8 cellular contexts compared by ENCODE assay signal in the genomic region with DNA sequence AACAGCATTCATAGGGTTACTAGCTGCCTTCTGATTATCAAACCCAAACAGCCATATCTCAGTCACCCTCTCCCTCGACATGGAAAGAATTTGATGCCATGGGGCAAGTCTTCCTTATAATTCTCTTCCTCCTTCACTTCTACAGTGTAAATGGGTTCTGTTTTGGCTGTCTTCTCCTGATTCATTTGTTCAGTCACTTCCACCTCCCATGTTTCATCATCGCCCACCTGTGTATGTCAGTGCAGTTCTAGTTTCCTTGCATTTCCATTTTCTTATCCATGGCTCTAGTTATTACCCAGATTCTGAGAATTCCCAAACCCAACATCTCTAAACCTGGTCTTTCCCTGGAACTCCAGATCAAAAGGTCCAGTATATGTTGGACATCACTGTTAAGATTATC.
"Had no signal": no experiment of that assay in that cellular context is flagged by ENCODE, and none has a peak within 500 bp of the region (broad histone marks: within the 10 kb centered on the region; RNA-seq: fewer than 3 reads in every experiment).

No MANE protein-coding gene starts in this region.

- H3K4me1 ChIP-seq: HAP-1 had no signal

- ATAC-seq: GM23338, HCT116, HepG2 had no signal

- H3K27ac ChIP-seq: HL-60 had no signal

- H3K4me3 ChIP-seq: GM23338, HAP-1 had no signal

- DNase-seq: H7, HFFc6, KG1 had no signal

- H3K36me3 ChIP-seq: HAP-1 had no signal

- H3K9me3 ChIP-seq: HAP-1 had no signal
